ENCODE assay signal across 21 cellular contexts in genomic region chr18:56458770-56459450, GRCh38.
DNase-seq lines count a peak whose midpoint lies in the region; ATAC-seq, FAIRE-seq and TF ChIP-seq lines count a peak whose summit lies in the region.
"Had no signal": no experiment of that assay in that cellular context is flagged by ENCODE, and none has a peak within 500 bp of the region (broad histone marks: within the 10 kb centered on the region; RNA-seq: fewer than 3 reads in every experiment).

No MANE protein-coding gene starts in this region.

- ATAC-seq in HG03442 (IDR thresholded peaks at IDR 0.05; ENCODE audit: unreplicated experiment): no peak
- ATAC-seq: naive thymus-derived CD8-positive, alpha-beta T cell; T-helper 17 cell had no signal

- H3K27ac Mint-ChIP-seq in neural progenitor cell (no peak overlapping the region), glutamatergic neuron (ENCODE audit: unreplicated experiment) (no peak overlapping the region)
- H3K27ac Mint-ChIP-seq: naive thymus-derived CD8-positive, alpha-beta T cell; T-helper 17 cell had no signal

- H3K4me3 ChIP-seq in H1 (ENCODE audit: extremely low read depth in 1 of 4, insufficient read depth in 2 of 4, low read depth in 3 of 4, low read length in 4 of 4): no peak overlapping the region
- H3K4me3 ChIP-seq in neural progenitor cell: no peak overlapping the region
- no peak overlapping the region for H3K4me3 ChIP-seq in effector memory CD4-positive, alpha-beta T cell (ENCODE audit: insufficient read depth, low read depth, low read length, poor library complexity, severe bottlenecking)
- H3K4me3 ChIP-seq: adrenal gland, SJCRH30 had no signal

- no peaks in the 10 kb centered on the region for H3F3A ChIP-seq in neural progenitor cell (ENCODE audit: low read depth)

- H3K4me1 ChIP-seq in H1 (replicated peaks in 1 of 4; ENCODE audit: control insufficient read depth in 3 of 4, insufficient read depth in 4 of 4, low read length in 3 of 4) (no peaks in the 10 kb centered on the region), neural progenitor cell (no peaks in the 10 kb centered on the region)
- H3K4me1 ChIP-seq in effector memory CD4-positive, alpha-beta T cell (ENCODE audit: control insufficient read depth, insufficient read depth, low read length, poor library complexity, severe bottlenecking): no peaks in the 10 kb centered on the region
- H3K4me1 ChIP-seq: adrenal gland, SJCRH30 had no signal

- H2BK12ac ChIP-seq in H1 (ENCODE audit: low read depth, low read length): peak overlapping the region; percentile 42; the same call in 1 of the 2 replicates

- no peak overlapping the region for H3K56ac ChIP-seq in H1 (replicated peaks; ENCODE audit: insufficient read length, low read depth, low read length)

- no peaks in the 10 kb centered on the region for H3K4me1 Mint-ChIP-seq in neural progenitor cell
- no peaks in the 10 kb centered on the region for H3K4me1 Mint-ChIP-seq in glutamatergic neuron (ENCODE audit: low read depth, unreplicated experiment)
- H3K4me1 Mint-ChIP-seq: naive thymus-derived CD8-positive, alpha-beta T cell; T-helper 17 cell had no signal

- H3K14ac ChIP-seq in H1 (ENCODE audit: insufficient read length): no peak overlapping the region

- H4K20me1 ChIP-seq in H1 (replicated peaks in 1 of 2; ENCODE audit: control insufficient read depth in 1 of 2, insufficient read depth in 2 of 2, low read length in 2 of 2) (no peaks in the 10 kb centered on the region), neural progenitor cell (ENCODE audit: low read depth) (no peaks in the 10 kb centered on the region)

- no peak overlapping the region for H2BK120ac ChIP-seq in H1 (replicated peaks; ENCODE audit: low read depth, low read length)

- 90% methylated on average over 10 of the region's 10 CpGs; no CpG with 5 or more reads in 1 of the 2 experiments for WGBS in H1 (ENCODE audit: extremely low coverage in 1 of 2, insufficient coverage in 1 of 2, insufficient read length in 1 of 2, insufficient replicate concordance in 2 of 2, low coverage in 1 of 2, low lambda C conversion rate in 2 of 2, missing lambda C conversion rate in 1 of 2), 2 experiments

- no peak overlapping the region for H3K18ac ChIP-seq in H1 (ENCODE audit: extremely low read depth, low read length)

- FAIRE-seq in H1 (lab: Jason Lieb, UNC): no peak
- FAIRE-seq: GM12892, islet of Langerhans had no signal

- no peak overlapping the region for H3K4ac ChIP-seq in H1 (replicated peaks; ENCODE audit: insufficient read length, low read depth, low read length)

- POLR2A ChIA-PET in H1 (lab: Charles Lee; ENCODE audit: partially characterized antibody): no interaction called here

- H4K5ac ChIP-seq in H1 (ENCODE audit: insufficient read length, low read depth, low read length): no peak overlapping the region

- CTCF ChIA-PET in H1 (lab: Charles Lee; ENCODE audit: partially characterized antibody): no interaction called here

- H3K79me2 ChIP-seq in H1 (ENCODE audit: control insufficient read depth in 1 of 2, insufficient read depth in 2 of 2, low read length in 2 of 2): no peaks in the 10 kb centered on the region
- H3K79me2 ChIP-seq in neural progenitor cell (ENCODE audit: low read depth): no peaks in the 10 kb centered on the region

- no peak overlapping the region for H3K27ac ChIP-seq in H1 (ENCODE audit: low read depth, low read length)
- H3K27ac ChIP-seq in neural progenitor cell: no peak overlapping the region
- no peak overlapping the region for H3K27ac ChIP-seq in effector memory CD4-positive, alpha-beta T cell (ENCODE audit: insufficient read depth, low read length, poor library complexity, severe bottlenecking)
- H3K27ac ChIP-seq: SJCRH30 had no signal

- peaks cover 2% of the 10 kb centered on the region for H3K27me3 Mint-ChIP-seq in neural progenitor cell (ENCODE audit: insufficient read depth, low read depth)
- no peaks in the 10 kb centered on the region for H3K27me3 Mint-ChIP-seq in glutamatergic neuron (ENCODE audit: unreplicated experiment)

- H4K8ac ChIP-seq in H1 (ENCODE audit: extremely low read depth, insufficient read depth, low read length): no peak overlapping the region

- TF ChIP-seq CTCF in H1 (IDR thresholded peaks at IDR 0.05; ENCODE audit: control extremely low read depth in 1 of 3, insufficient read depth in 1 of 3, low read depth in 1 of 3, low read length in 3 of 3): no peak
- TF ChIP-seq CTCF in neural progenitor cell (IDR thresholded peaks at IDR 0.05): no peak
- TF ChIP-seq CTCF in glutamatergic neuron (IDR thresholded peaks at IDR 0.05; ENCODE audit: partially characterized antibody, unreplicated experiment): no peak

- no peak overlapping the region for H4K91ac ChIP-seq in H1 (replicated peaks; ENCODE audit: insufficient read length, low read length)

- H2BK20ac ChIP-seq in H1 (ENCODE audit: low read length): no peak overlapping the region

- no peaks in the 10 kb centered on the region; a peak in 1 of 8 replicates for H3K36me3 ChIP-seq in H1 (ENCODE audit: control insufficient read depth in 2 of 4, insufficient read depth in 4 of 4, low read length in 3 of 4)
- no peaks in the 10 kb centered on the region for H3K36me3 ChIP-seq in neural progenitor cell
- no peaks in the 10 kb centered on the region for H3K36me3 ChIP-seq in effector memory CD4-positive, alpha-beta T cell (ENCODE audit: control insufficient read depth, insufficient read depth, low read length)
- H3K36me3 ChIP-seq: adrenal gland, SJCRH30 had no signal

- no peaks in the 10 kb centered on the region for H3K79me1 ChIP-seq in H1 (ENCODE audit: low read depth, low read length)

- no peak overlapping the region for H2BK15ac ChIP-seq in H1 (ENCODE audit: low read length)

- H3K4me2 ChIP-seq in H1 (ENCODE audit: insufficient read depth in 1 of 2, low read depth in 2 of 2, low read length in 2 of 2) (no peak overlapping the region), neural progenitor cell (no peak overlapping the region)

- H3K27me3 ChIP-seq in H1 (replicated peaks in 1 of 4; ENCODE audit: control insufficient read depth in 3 of 4, extremely low read depth in 1 of 4, insufficient read depth in 3 of 4, low read length in 3 of 4) (no peaks in the 10 kb centered on the region), neural progenitor cell (no peaks in the 10 kb centered on the region)
- H3K27me3 ChIP-seq in effector memory CD4-positive, alpha-beta T cell (replicated peaks; ENCODE audit: control insufficient read depth, insufficient read depth, low read length, poor library complexity, severe bottlenecking): no peaks in the 10 kb centered on the region
- H3K27me3 ChIP-seq: adrenal gland, SJCRH30 had no signal

- H3K4me3 Mint-ChIP-seq in neural progenitor cell (no peak overlapping the region), glutamatergic neuron (ENCODE audit: unreplicated experiment) (no peak overlapping the region)
- H3K4me3 Mint-ChIP-seq: CD14-positive monocyte; naive thymus-derived CD8-positive, alpha-beta T cell; T-helper 17 cell had no signal

- no peak for TF ChIP-seq POLR2A in H1 (IDR thresholded peaks at IDR 0.05; ENCODE audit: control extremely low read depth in 1 of 2, low read depth in 2 of 2, low read length in 2 of 2)

- H3K9ac ChIP-seq in H1 (replicated peaks in 1 of 4; ENCODE audit: extremely low read depth in 1 of 4, low read depth in 3 of 4, low read length in 3 of 4) (no peak overlapping the region), neural progenitor cell (no peak overlapping the region)

- peak; percentile 74 for DNase-seq in COR-L47 (lab: John Stamatoyannopoulos, UW)
- peak; percentile 30 for DNase-seq in NCI-H187 treated with DMSO at 0.1 percent for 48 hours (lab: John Stamatoyannopoulos, UW)
- DNase-seq in H1 (ENCODE audit: low read depth in 1 of 2, low spot score in 2 of 2): no peak
- no peak for DNase-seq in neural progenitor cell (ENCODE audit: low spot score)
- DNase-seq in islet precursor cell: no peak
- DNase-seq in glutamatergic neuron: no peak
- no peak for DNase-seq in effector memory CD4-positive, alpha-beta T cell
- DNase-seq: activated CD4-positive, alpha-beta T cell treated with anti-CD3 and anti-CD28 coated beads, Interleukin-2, amount 50 U/mL, for 1 hour; activated gamma-delta T cell; central memory CD4-positive, alpha-beta T cell; DMS 273 treated with DMSO at 0.1 percent for 48 hours; H7; naive thymus-derived CD8-positive, alpha-beta T cell; NCI-H1694; SJCRH30; T-helper 17 cell had no signal

- no peak for TF ChIP-seq RAD21 in H1 (IDR thresholded peaks at IDR 0.05 in 1 of 2, conservative IDR thresholded peaks at IDR 0.05 in 1 of 2; ENCODE audit: low read depth in 2 of 2, low read length in 2 of 2)

- H3K23me2 ChIP-seq in H1 (ENCODE audit: low read depth, low read length): no peaks in the 10 kb centered on the region

- H2BK5ac ChIP-seq in H1 (ENCODE audit: low read depth, low read length): no peak overlapping the region

- H3K23ac ChIP-seq in H1 (ENCODE audit: insufficient read length): no peak overlapping the region

- no peak for TF ChIP-seq EP300 in H1 (IDR thresholded peaks at IDR 0.05; ENCODE audit: borderline replicate concordance in 1 of 2, low read depth in 2 of 2, low read length in 2 of 2)

- H3K9me3 ChIP-seq in H1 (ENCODE audit: insufficient read depth in 2 of 2, low read depth in 1 of 2, low read length in 1 of 2): peaks cover 0 to under 1% of the 10 kb centered on the region in 2 experiments; a peak in 2 of 4 replicates
- no peaks in the 10 kb centered on the region for H3K9me3 ChIP-seq in neural progenitor cell (ENCODE audit: low read depth)
- H3K9me3 ChIP-seq in effector memory CD4-positive, alpha-beta T cell (ENCODE audit: control insufficient read depth, low read length): no peaks in the 10 kb centered on the region
- H3K9me3 ChIP-seq: adrenal gland, SJCRH30 had no signal

- H3K36me3 Mint-ChIP-seq in neural progenitor cell (no peaks in the 10 kb centered on the region), glutamatergic neuron (ENCODE audit: unreplicated experiment) (no peaks in the 10 kb centered on the region)
- H3K36me3 Mint-ChIP-seq: naive thymus-derived CD8-positive, alpha-beta T cell had no signal

- H2AK5ac ChIP-seq in H1 (ENCODE audit: low read depth, low read length): no peak overlapping the region

- H3K9me3 Mint-ChIP-seq in neural progenitor cell (no peaks in the 10 kb centered on the region), glutamatergic neuron (ENCODE audit: unreplicated experiment) (no peaks in the 10 kb centered on the region)

- peak overlapping the region; percentile 48 for H2AFZ ChIP-seq in H1 (ENCODE audit: low read length)
- peak overlapping the region; percentile 60 for H2AFZ ChIP-seq in neural progenitor cell (replicated peaks)

TF ChIP-seq in H1, 55 proteins besides CTCF, POLR2A, EP300 and RAD21 (continues in another document):
- no peak for TF ChIP-seq ATF2 (IDR thresholded peaks at IDR 0.05; ENCODE audit: low read length)

Comparison
In these comparisons a context has a peak if more than half of its experiments do, and no peak if none do; other contexts are left out.
1. DNase-seq: peak in COR-L47 (single experiment) and NCI-H187 treated with DMSO at 0.1 percent for 48 hours (single experiment); none in H1 (0 of 2), neural progenitor cell (single experiment), islet precursor cell (single experiment), glutamatergic neuron (single experiment) and effector memory CD4-positive, alpha-beta T cell (0 of 3).